In the genomic region with DNA sequence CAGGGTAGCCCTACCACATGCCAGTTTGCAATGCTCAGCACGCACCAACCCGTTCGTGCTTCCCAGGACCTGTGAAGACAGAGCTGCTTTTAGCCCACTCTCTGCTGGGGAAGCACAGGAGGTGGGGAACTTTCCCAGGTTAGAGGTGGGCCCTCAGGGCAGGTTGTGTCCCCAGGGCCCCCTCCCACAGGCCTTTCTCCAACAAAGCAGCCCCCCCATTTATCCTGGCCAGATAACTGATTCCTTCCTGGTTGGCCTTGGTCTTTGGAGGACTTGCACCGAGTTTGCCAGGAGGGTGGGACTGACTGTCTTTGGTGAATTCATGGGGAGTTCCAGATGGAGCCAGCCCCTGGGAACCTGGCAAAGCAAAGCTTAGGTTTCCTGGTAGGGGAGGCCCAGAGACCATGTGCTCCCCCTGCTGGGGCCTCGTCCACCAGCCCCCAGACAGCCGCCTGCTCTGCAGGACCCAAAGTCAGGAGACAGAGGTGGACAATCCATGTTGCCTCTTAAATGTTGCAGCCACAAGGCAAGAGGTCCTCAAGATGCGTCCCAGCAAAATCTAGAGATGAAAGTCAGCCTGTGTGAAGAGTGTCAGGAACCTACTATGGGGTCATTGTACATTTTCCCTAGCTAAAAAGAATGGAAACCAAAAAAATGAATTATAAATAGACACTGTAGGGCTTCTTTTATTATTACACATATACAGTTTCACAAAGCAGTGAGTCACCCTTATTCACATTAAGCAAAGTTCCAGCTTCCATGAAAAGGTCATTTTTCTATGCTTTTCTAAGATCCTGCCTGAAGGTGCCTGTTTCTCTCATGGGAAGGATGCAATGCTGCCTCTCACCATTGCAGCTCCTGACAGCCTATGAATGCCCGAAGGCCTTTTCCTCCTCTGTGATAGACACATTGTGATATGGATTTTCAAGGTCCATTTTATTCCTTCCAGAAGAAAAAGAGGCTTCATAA, we compare ENCODE assay signal across 1 cellular context.
A peak's percentile ranks its signal among the peaks of the same experiment; 100 is the strongest.
TF ChIP-seq lines count a peak whose summit lies in the region.

No MANE protein-coding gene starts in this region.

TF ChIP-seq in H1, 55 proteins besides CTCF, POLR2A, EP300 and RAD21 (continued from another document):
- no peak for TF ChIP-seq EZH2 (IDR thresholded peaks at IDR 0.05; ENCODE audit: low read depth, low read length, severe bottlenecking)
- TF ChIP-seq, protein P1, sequence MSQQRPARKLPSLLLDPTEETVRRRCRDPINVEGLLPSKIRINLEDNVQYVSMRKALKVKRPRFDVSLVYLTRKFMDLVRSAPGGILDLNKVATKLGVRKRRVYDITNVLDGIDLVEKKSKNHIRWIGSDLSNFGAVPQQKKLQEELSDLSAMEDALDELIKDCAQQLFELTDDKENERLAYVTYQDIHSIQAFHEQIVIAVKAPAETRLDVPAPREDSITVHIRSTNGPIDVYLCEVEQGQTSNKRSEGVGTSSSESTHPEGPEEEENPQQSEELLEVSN (IDR thresholded peaks at IDR 0.05), result 0 out of 2 replicates have a peak, but pooled peaks have one; percentile 25
- no peak for TF ChIP-seq CBX5 (IDR thresholded peaks at IDR 0.05; ENCODE audit: low read depth, low read length)
